1 cellular context compared by ENCODE assay signal in genomic region chr19:10334340-10335148, GRCh38.
TF ChIP-seq lines count a peak whose summit lies in the region.

No MANE protein-coding gene starts in this region.

TF ChIP-seq in HepG2, 621 proteins besides CTCF, POLR2A, EP300 and RAD21 (continued from another document):
- TF ChIP-seq, protein P1, sequence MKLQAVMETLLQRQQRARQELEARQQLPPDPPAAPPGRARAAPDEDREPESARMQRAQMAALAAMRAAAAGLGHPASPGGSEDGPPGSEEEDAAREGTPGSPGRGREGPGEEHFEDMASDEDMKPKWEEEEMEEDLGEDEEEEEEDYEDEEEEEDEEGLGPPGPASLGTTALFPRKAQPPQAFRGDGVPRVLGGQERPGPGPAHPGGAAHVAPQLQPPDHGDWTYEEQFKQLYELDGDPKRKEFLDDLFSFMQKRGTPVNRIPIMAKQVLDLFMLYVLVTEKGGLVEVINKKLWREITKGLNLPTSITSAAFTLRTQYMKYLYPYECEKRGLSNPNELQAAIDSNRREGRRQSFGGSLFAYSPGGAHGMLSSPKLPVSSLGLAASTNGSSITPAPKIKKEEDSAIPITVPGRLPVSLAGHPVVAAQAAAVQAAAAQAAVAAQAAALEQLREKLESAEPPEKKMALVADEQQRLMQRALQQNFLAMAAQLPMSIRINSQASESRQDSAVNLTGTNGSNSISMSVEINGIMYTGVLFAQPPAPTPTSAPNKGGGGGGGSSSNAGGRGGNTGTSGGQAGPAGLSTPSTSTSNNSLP (IDR thresholded peaks at IDR 0.05; ENCODE audit: low read depth, low read length), result no peak
- TF ChIP-seq ARNT (IDR thresholded peaks at IDR 0.05), result no peak
- TF ChIP-seq CEBPB (IDR thresholded peaks at IDR 0.05; ENCODE audit: borderline replicate concordance, low read depth, low read length), result no peak; the same call in 1 of the 2 replicates
- TF ChIP-seq MIER3 (CRISPR knock-in tag; IDR thresholded peaks at IDR 0.05; ENCODE audit: borderline replicate concordance), result no peak
- TF ChIP-seq TCF7 (IDR thresholded peaks at IDR 0.05; ENCODE audit: low read depth), result no peak
- no peak for TF ChIP-seq RORA (CRISPR knock-in tag; IDR thresholded peaks at IDR 0.05)
- TF ChIP-seq, protein P2, sequence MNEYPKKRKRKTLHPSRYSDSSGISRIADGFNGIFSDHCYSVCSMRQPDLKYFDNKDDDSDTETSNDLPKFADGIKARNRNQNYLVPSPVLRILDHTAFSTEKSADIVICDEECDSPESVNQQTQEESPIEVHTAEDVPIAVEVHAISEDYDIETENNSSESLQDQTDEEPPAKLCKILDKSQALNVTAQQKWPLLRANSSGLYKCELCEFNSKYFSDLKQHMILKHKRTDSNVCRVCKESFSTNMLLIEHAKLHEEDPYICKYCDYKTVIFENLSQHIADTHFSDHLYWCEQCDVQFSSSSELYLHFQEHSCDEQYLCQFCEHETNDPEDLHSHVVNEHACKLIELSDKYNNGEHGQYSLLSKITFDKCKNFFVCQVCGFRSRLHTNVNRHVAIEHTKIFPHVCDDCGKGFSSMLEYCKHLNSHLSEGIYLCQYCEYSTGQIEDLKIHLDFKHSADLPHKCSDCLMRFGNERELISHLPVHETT (CRISPR knock-in tag; conservative IDR thresholded peaks at IDR 0.05), result no peak; the same call in 1 of the 2 replicates
- TF ChIP-seq, protein P3, sequence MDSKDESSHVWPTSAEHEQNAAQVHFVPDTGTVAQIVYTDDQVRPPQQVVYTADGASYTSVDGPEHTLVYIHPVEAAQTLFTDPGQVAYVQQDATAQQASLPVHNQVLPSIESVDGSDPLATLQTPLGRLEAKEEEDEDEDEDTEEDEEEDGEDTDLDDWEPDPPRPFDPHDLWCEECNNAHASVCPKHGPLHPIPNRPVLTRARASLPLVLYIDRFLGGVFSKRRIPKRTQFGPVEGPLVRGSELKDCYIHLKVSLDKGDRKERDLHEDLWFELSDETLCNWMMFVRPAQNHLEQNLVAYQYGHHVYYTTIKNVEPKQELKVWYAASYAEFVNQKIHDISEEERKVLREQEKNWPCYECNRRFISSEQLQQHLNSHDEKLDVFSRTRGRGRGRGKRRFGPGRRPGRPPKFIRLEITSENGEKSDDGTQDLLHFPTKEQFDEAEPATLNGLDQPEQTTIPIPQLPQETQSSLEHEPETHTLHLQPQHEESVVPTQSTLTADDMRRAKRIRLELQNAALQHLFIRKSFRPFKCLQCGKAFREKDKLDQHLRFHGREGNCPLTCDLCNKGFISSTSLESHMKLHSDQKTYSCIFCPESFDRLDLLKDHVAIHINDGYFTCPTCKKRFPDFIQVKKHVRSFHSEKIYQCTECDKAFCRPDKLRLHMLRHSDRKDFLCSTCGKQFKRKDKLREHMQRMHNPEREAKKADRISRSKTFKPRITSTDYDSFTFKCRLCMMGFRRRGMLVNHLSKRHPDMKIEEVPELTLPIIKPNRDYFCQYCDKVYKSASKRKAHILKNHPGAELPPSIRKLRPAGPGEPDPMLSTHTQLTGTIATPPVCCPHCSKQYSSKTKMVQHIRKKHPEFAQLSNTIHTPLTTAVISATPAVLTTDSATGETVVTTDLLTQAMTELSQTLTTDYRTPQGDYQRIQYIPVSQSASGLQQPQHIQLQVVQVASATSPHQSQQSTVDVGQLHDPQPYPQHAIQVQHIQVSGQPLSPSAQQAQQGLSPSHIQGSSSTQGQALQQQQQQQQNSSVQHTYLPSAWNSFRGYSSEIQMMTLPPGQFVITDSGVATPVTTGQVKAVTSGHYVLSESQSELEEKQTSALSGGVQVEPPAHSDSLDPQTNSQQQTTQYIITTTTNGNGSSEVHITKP (CRISPR knock-in tag; IDR thresholded peaks at IDR 0.05; ENCODE audit: low read depth), result peak; percentile 91
- TF ChIP-seq ZNF513 (CRISPR knock-in tag; conservative IDR thresholded peaks at IDR 0.05), result no peak
- TF ChIP-seq MLLT10 (CRISPR knock-in tag; IDR thresholded peaks at IDR 0.05), result no peak
- TF ChIP-seq PITX1 (CRISPR knock-in tag; IDR thresholded peaks at IDR 0.05), result no peak; the same call in 1 of the 2 replicates
- TF ChIP-seq ZNF350 (CRISPR knock-in tag; IDR thresholded peaks at IDR 0.05; ENCODE audit: borderline replicate concordance, low read depth), result no peak; the same call in 1 of the 2 replicates
- TF ChIP-seq ZNF33B (CRISPR knock-in tag; IDR thresholded peaks at IDR 0.05), result no peak
- no peak for TF ChIP-seq KAT2B (IDR thresholded peaks at IDR 0.05; ENCODE audit: borderline replicate concordance, low read depth, low read length)
- no peak for TF ChIP-seq ZNF326 (CRISPR knock-in tag; IDR thresholded peaks at IDR 0.05; ENCODE audit: borderline replicate concordance)
- TF ChIP-seq U2AF1 (optimal IDR thresholded peaks at IDR 0.05; ENCODE audit: low read depth, low read length), result no peak
- TF ChIP-seq, protein P4, sequence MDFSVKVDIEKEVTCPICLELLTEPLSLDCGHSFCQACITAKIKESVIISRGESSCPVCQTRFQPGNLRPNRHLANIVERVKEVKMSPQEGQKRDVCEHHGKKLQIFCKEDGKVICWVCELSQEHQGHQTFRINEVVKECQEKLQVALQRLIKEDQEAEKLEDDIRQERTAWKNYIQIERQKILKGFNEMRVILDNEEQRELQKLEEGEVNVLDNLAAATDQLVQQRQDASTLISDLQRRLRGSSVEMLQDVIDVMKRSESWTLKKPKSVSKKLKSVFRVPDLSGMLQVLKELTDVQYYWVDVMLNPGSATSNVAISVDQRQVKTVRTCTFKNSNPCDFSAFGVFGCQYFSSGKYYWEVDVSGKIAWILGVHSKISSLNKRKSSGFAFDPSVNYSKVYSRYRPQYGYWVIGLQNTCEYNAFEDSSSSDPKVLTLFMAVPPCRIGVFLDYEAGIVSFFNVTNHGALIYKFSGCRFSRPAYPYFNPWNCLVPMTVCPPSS (IDR thresholded peaks at IDR 0.05), result no peak
- no peak for TF ChIP-seq NFIB (CRISPR knock-in tag; IDR thresholded peaks at IDR 0.05; ENCODE audit: borderline replicate concordance)
